1 cellular context compared by ENCODE assay signal in genomic region chr12:49161092-49161795, GRCh38.
TF ChIP-seq lines count a peak whose summit lies in the region.

No MANE protein-coding gene starts in this region.

TF ChIP-seq in K562, 482 proteins besides CTCF, POLR2A, EP300 and RAD21 (continued from another document and continues in another):
- TF ChIP-seq, protein P1, sequence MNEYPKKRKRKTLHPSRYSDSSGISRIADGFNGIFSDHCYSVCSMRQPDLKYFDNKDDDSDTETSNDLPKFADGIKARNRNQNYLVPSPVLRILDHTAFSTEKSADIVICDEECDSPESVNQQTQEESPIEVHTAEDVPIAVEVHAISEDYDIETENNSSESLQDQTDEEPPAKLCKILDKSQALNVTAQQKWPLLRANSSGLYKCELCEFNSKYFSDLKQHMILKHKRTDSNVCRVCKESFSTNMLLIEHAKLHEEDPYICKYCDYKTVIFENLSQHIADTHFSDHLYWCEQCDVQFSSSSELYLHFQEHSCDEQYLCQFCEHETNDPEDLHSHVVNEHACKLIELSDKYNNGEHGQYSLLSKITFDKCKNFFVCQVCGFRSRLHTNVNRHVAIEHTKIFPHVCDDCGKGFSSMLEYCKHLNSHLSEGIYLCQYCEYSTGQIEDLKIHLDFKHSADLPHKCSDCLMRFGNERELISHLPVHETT (CRISPR knock-in tag; conservative IDR thresholded peaks at IDR 0.05 in 1 of 2, IDR thresholded peaks at IDR 0.05 in 1 of 2), result no peak
- TF ChIP-seq PRMT5 (CRISPR knock-in tag; IDR thresholded peaks at IDR 0.05) (no peak), THAP12 (CRISPR knock-in tag; IDR thresholded peaks at IDR 0.05) (0 out of 2 replicates have a peak, but pooled peaks have one; percentile 56), E2F3 (CRISPR knock-in tag; IDR thresholded peaks at IDR 0.05) (no peak), GABPA (tag; conservative IDR thresholded peaks at IDR 0.05; ENCODE audit: low read depth) (no peak), XRCC3 (IDR thresholded peaks at IDR 0.05) (no peak), ZNF384 (IDR thresholded peaks at IDR 0.05; ENCODE audit: low read depth, low read length) (no peak), TAL1 (IDR thresholded peaks at IDR 0.05) (no peak), KAT8 (IDR thresholded peaks at IDR 0.05; ENCODE audit: low read depth) (no peak), DPF2 (IDR thresholded peaks at IDR 0.05) (no peak), MIER1 (IDR thresholded peaks at IDR 0.05; ENCODE audit: low read depth) (no peak), TAF9B (IDR thresholded peaks at IDR 0.05; ENCODE audit: partially characterized antibody) (no peak), BMI1 (IDR thresholded peaks at IDR 0.05; ENCODE audit: low read length) (no peak), BCLAF1 (IDR thresholded peaks at IDR 0.05; ENCODE audit: borderline replicate concordance in 1 of 2, control insufficient read depth in 1 of 2, low read depth in 2 of 2, low read length in 1 of 2) (peak in 1 of 2 experiments; percentile 84; a peak in 2 of 4 replicates), HMG20B (CRISPR knock-in tag; IDR thresholded peaks at IDR 0.05) (no peak), NR2F6 (CRISPR knock-in tag; IDR thresholded peaks at IDR 0.05) (no peak), ZNF707 (CRISPR knock-in tag; conservative IDR thresholded peaks at IDR 0.05) (no peak), HMGN3 (IDR thresholded peaks at IDR 0.05; ENCODE audit: borderline replicate concordance, extremely low read depth, insufficient read length, low read depth, low read length) (no peak), JUNB (CRISPR knock-in tag; conservative IDR thresholded peaks at IDR 0.05) (no peak), POLR2B (IDR thresholded peaks at IDR 0.05; ENCODE audit: low read depth, partially characterized antibody) (peak; percentile 33), NR0B1 (IDR thresholded peaks at IDR 0.05; ENCODE audit: partially characterized antibody) (no peak), CHCHD3 (CRISPR knock-in tag; IDR thresholded peaks at IDR 0.05) (peak; percentile 94; the same call in 1 of the 2 replicates), TEAD4 (IDR thresholded peaks at IDR 0.05; ENCODE audit: low read length) (no peak), TEAD4 (CRISPR knock-in tag; IDR thresholded peaks at IDR 0.05; ENCODE audit: borderline replicate concordance) (no peak), ETS2 (tag; IDR thresholded peaks at IDR 0.05; ENCODE audit: borderline replicate concordance, poor library complexity, severe bottlenecking) (no peak), RBM15 (IDR thresholded peaks at IDR 0.05; ENCODE audit: insufficient read depth, low read length) (no peak), ZNF212 (CRISPR knock-in tag; IDR thresholded peaks at IDR 0.05) (no peak), TCF7 (IDR thresholded peaks at IDR 0.05; ENCODE audit: borderline replicate concordance) (no peak), NCOR1 (IDR thresholded peaks at IDR 0.05) (0 out of 2 replicates have a peak, but pooled peaks have one; percentile 26), SNRNP70 (optimal IDR thresholded peaks at IDR 0.05; ENCODE audit: low read depth, low read length) (no peak), ESRRA (IDR thresholded peaks at IDR 0.05; ENCODE audit: borderline replicate concordance, low read depth) (no peak), SAFB (IDR thresholded peaks at IDR 0.05; ENCODE audit: borderline replicate concordance, low read depth, low read length) (no peak), BCL6 (CRISPR knock-in tag; IDR thresholded peaks at IDR 0.05) (no peak), CEBPG (CRISPR knock-in tag; IDR thresholded peaks at IDR 0.05) (no peak), CEBPG (tag; conservative IDR thresholded peaks at IDR 0.05 in 1 of 2, IDR thresholded peaks at IDR 0.05 in 1 of 2) (no peak), ELF4 (CRISPR knock-in tag; IDR thresholded peaks at IDR 0.05) (no peak), CGGBP1 (CRISPR knock-in tag; IDR thresholded peaks at IDR 0.05) (peak; percentile 94), RBM17 (IDR thresholded peaks at IDR 0.05; ENCODE audit: borderline replicate concordance, low read depth, low read length) (no peak), KDM5B (IDR thresholded peaks at IDR 0.05; ENCODE audit: insufficient replicate concordance, low read depth, low read length) (no peak), HDAC3 (IDR thresholded peaks at IDR 0.05; ENCODE audit: borderline replicate concordance, partially characterized antibody) (no peak), PML (IDR thresholded peaks at IDR 0.05; ENCODE audit: low read length) (peak; percentile 90), BCOR (IDR thresholded peaks at IDR 0.05) (no peak), ID3 (CRISPR knock-in tag; IDR thresholded peaks at IDR 0.05) (no peak), ID3 (tag; IDR thresholded peaks at IDR 0.05) (no peak), ZNF134 (CRISPR knock-in tag; conservative IDR thresholded peaks at IDR 0.05) (no peak), ZFPM2 (CRISPR knock-in tag; IDR thresholded peaks at IDR 0.05) (no peak), ZNF165 (CRISPR knock-in tag; IDR thresholded peaks at IDR 0.05; ENCODE audit: borderline replicate concordance) (no peak), RFX5 (IDR thresholded peaks at IDR 0.05; ENCODE audit: low read depth, low read length) (no peak), BHLHE40 (IDR thresholded peaks at IDR 0.05; ENCODE audit: low read length) (no peak), SMAD3 (CRISPR knock-in tag; conservative IDR thresholded peaks at IDR 0.05) (no peak)
- TF ChIP-seq, protein P2, sequence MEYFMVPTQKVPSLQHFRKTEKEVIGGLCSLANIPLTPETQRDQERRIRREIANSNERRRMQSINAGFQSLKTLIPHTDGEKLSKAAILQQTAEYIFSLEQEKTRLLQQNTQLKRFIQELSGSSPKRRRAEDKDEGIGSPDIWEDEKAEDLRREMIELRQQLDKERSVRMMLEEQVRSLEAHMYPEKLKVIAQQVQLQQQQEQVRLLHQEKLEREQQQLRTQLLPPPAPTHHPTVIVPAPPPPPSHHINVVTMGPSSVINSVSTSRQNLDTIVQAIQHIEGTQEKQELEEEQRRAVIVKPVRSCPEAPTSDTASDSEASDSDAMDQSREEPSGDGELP (CRISPR knock-in tag; IDR thresholded peaks at IDR 0.05; ENCODE audit: borderline replicate concordance), result no peak
- TF ChIP-seq, protein P3, sequence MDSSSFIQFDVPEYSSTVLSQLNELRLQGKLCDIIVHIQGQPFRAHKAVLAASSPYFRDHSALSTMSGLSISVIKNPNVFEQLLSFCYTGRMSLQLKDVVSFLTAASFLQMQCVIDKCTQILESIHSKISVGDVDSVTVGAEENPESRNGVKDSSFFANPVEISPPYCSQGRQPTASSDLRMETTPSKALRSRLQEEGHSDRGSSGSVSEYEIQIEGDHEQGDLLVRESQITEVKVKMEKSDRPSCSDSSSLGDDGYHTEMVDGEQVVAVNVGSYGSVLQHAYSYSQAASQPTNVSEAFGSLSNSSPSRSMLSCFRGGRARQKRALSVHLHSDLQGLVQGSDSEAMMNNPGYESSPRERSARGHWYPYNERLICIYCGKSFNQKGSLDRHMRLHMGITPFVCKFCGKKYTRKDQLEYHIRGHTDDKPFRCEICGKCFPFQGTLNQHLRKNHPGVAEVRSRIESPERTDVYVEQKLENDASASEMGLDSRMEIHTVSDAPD (CRISPR knock-in tag; IDR thresholded peaks at IDR 0.05), result no peak
- TF ChIP-seq, protein P4, sequence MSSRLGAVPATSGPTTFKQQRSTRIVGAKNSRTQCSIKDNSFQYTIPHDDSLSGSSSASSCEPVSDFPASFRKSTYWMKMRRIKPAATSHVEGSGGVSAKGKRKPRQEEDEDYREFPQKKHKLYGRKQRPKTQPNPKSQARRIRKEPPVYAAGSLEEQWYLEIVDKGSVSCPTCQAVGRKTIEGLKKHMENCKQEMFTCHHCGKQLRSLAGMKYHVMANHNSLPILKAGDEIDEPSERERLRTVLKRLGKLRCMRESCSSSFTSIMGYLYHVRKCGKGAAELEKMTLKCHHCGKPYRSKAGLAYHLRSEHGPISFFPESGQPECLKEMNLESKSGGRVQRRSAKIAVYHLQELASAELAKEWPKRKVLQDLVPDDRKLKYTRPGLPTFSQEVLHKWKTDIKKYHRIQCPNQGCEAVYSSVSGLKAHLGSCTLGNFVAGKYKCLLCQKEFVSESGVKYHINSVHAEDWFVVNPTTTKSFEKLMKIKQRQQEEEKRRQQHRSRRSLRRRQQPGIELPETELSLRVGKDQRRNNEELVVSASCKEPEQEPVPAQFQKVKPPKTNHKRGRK (tag; IDR thresholded peaks at IDR 0.05), result no peak
- TF ChIP-seq, protein P5, sequence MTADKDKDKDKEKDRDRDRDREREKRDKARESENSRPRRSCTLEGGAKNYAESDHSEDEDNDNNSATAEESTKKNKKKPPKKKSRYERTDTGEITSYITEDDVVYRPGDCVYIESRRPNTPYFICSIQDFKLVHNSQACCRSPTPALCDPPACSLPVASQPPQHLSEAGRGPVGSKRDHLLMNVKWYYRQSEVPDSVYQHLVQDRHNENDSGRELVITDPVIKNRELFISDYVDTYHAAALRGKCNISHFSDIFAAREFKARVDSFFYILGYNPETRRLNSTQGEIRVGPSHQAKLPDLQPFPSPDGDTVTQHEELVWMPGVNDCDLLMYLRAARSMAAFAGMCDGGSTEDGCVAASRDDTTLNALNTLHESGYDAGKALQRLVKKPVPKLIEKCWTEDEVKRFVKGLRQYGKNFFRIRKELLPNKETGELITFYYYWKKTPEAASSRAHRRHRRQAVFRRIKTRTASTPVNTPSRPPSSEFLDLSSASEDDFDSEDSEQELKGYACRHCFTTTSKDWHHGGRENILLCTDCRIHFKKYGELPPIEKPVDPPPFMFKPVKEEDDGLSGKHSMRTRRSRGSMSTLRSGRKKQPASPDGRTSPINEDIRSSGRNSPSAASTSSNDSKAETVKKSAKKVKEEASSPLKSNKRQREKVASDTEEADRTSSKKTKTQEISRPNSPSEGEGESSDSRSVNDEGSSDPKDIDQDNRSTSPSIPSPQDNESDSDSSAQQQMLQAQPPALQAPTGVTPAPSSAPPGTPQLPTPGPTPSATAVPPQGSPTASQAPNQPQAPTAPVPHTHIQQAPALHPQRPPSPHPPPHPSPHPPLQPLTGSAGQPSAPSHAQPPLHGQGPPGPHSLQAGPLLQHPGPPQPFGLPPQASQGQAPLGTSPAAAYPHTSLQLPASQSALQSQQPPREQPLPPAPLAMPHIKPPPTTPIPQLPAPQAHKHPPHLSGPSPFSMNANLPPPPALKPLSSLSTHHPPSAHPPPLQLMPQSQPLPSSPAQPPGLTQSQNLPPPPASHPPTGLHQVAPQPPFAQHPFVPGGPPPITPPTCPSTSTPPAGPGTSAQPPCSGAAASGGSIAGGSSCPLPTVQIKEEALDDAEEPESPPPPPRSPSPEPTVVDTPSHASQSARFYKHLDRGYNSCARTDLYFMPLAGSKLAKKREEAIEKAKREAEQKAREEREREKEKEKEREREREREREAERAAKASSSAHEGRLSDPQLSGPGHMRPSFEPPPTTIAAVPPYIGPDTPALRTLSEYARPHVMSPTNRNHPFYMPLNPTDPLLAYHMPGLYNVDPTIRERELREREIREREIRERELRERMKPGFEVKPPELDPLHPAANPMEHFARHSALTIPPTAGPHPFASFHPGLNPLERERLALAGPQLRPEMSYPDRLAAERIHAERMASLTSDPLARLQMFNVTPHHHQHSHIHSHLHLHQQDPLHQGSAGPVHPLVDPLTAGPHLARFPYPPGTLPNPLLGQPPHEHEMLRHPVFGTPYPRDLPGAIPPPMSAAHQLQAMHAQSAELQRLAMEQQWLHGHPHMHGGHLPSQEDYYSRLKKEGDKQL (CRISPR knock-in tag; IDR thresholded peaks at IDR 0.05; ENCODE audit: borderline replicate concordance), result no peak
